ENCODE assay signal across 8 cellular contexts in the genomic region with DNA sequence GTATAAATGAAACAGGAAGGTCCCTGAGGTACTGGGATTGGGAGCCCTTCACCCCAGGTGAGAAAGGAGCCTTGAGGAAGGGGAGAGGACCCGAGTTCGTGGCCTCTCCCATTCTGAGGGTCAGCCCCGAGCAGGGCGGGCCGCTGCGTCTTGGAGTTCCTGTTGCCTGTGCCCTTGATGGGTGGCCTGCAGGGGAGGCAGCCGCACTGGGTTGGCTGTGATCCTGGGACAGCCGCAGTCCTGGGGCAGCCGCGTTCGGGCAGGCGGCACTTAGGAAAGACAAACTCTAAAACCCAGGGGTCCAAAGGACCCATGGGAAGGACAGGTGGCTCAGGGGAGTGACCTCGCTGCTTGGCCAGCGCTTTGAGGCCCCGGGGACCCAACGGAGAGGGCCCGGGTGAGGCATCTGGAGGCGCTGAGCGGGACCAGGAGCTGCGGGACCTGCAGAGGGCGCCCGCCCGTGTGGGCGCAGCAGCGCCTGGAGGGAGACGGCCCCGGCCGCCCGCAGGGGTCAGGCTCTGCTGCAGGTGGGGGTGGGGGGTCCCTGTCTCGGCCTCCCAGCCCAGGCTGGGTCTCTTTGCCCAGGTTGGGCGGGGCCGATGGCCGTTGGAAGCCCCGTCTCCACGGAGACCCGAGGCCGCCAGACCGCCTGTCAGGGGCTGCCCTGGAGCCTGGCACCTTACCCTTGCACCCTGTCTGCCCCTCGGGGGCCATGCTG.
DNase-seq lines count a peak whose midpoint lies in the region; ATAC-seq and TF ChIP-seq lines count a peak whose summit lies in the region.

No MANE protein-coding gene starts in this region.

- H3K4me1 ChIP-seq in tibial artery = peaks cover 0 to 25% (median 18%) of the 10 kb centered on the region in 4 donors

- peak; percentile 84 for TF ChIP-seq CTCF in GM12874 (IDR thresholded peaks at IDR 0.05; ENCODE audit: insufficient read depth, low read depth, low read length)
- TF ChIP-seq CTCF in tibial artery (IDR thresholded peaks at IDR 0.05) = peak in 1 of 2 experiments; percentile 43

- peak overlapping the region; percentile 68 for H3K27ac Mint-ChIP-seq in dendritic cell treated with granulocyte-macrophage colony-stimulating factor and Interleukin-4, amounts not matched to agents 40 ng/mL and 50 ng/mL, for 4 days
- H3K27ac Mint-ChIP-seq in memory B cell = no peak overlapping the region

- H3K4me3 Mint-ChIP-seq in dendritic cell treated with granulocyte-macrophage colony-stimulating factor and Interleukin-4, amounts not matched to agents 40 ng/mL and 50 ng/mL, for 4 days = peak overlapping the region; percentile 75
- H3K4me3 Mint-ChIP-seq in memory B cell = peak overlapping the region; percentile 64

- peaks cover 7% of the 10 kb centered on the region for H3K9me3 Mint-ChIP-seq in dendritic cell treated with granulocyte-macrophage colony-stimulating factor and Interleukin-4, amounts not matched to agents 40 ng/mL and 50 ng/mL, for 4 days
- H3K9me3 Mint-ChIP-seq in memory B cell = peaks cover 3% of the 10 kb centered on the region

- H3K4me1 Mint-ChIP-seq in dendritic cell treated with granulocyte-macrophage colony-stimulating factor and Interleukin-4, amounts not matched to agents 40 ng/mL and 50 ng/mL, for 4 days (ENCODE audit: low read depth) = peaks cover 23% of the 10 kb centered on the region
- H3K4me1 Mint-ChIP-seq in memory B cell = peaks cover 7% of the 10 kb centered on the region

- DNase-seq in T-helper 1 cell = peak in 3 of 5 donors; percentile 15 to 21 (median 17)
- peak in 1 of 2 donors; percentile 47 for DNase-seq in memory B cell (ENCODE audit: low spot score in 2 of 2)
- DNase-seq in tibial artery = no peak
- no peak for DNase-seq in DMS114 treated with DMSO at 0.1 percent for 48 hours (lab: John Stamatoyannopoulos, UW; ENCODE audit: unreplicated experiment)
- no peak for DNase-seq in globus pallidus (ENCODE audit: low spot score)
- no peak for DNase-seq in HPDE6-E6E7 (ENCODE audit: extremely low spot score)

- H3K27me3 Mint-ChIP-seq in dendritic cell treated with granulocyte-macrophage colony-stimulating factor and Interleukin-4, amounts not matched to agents 40 ng/mL and 50 ng/mL, for 4 days = peaks cover 33% of the 10 kb centered on the region
- peaks cover 19% of the 10 kb centered on the region for H3K27me3 Mint-ChIP-seq in memory B cell

- intact Hi-C loops in dendritic cell treated with granulocyte-macrophage colony-stimulating factor and Interleukin-4, amounts not matched to agents 40 ng/mL and 50 ng/mL, for 4 days (cut with micrococcal nuclease) = no loop called here
- intact Hi-C loops in tibial artery (cut with DNase I; ENCODE audit: low total_unique reads) = no loop called here

- peak; percentile 88 for ATAC-seq in memory B cell (ENCODE audit: low read depth)

- peaks cover 0 to 6% of the 10 kb centered on the region in 2 donors for H3K27me3 ChIP-seq in tibial artery

- H3K9me3 ChIP-seq in tibial artery = no peaks in the 10 kb centered on the region

- H3K36me3 ChIP-seq in tibial artery = no peaks in the 10 kb centered on the region

- H3K4me3 ChIP-seq in tibial artery = peak overlapping the region; percentile 9 to 40

- H3K27ac ChIP-seq in tibial artery = no peak overlapping the region

- no peaks in the 10 kb centered on the region for H3K36me3 Mint-ChIP-seq in dendritic cell treated with granulocyte-macrophage colony-stimulating factor and Interleukin-4, amounts not matched to agents 40 ng/mL and 50 ng/mL, for 4 days (ENCODE audit: low read depth)
- H3K36me3 Mint-ChIP-seq in memory B cell = no peaks in the 10 kb centered on the region

Comparison
In these comparisons a context has a peak if more than half of its experiments do, and no peak if none do; other contexts are left out.
1. DNase-seq: peak in T-helper 1 cell (3 of 5); none in tibial artery (0 of 2), DMS114 treated with DMSO at 0.1 percent for 48 hours (single experiment), globus pallidus (single experiment) and HPDE6-E6E7 (single experiment).